Comparison of ENCODE assay signal across 9 cellular contexts in the genomic region with DNA sequence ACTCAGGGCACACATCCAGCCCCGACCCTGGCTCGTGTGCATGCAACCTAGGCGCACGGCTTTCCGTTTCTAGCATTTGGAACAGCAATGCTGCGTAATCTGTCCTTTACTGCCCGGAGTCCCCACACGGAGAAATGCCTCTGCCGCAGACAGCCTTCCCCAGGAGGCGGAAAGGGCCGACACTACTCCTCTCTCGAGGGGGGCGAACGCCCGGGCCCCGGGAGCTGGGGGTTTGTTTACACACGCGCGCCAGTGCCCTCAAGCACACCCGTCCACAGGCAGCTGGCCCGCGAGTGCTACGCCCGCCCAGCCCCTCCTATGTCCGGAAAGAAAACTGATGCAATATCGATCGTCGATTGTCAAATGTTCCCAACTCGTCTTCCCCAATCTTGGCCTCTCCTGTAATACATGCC. TPM values are rescaled to one million over a fixed set of nuclear protein-coding genes. Genes with fewer than 3 reads are reported as not detected.
DNase-seq lines count a peak whose midpoint lies in the region; ATAC-seq, FAIRE-seq and TF ChIP-seq lines count a peak whose summit lies in the region.
"Had no signal": no experiment of that assay in that cellular context is flagged by ENCODE, and none has a peak within 500 bp of the region (broad histone marks: within the 10 kb centered on the region; RNA-seq: fewer than 3 reads in every experiment).

No MANE protein-coding gene starts in this region.

- peaks cover 38% of the 10 kb centered on the region for H4K20me1 ChIP-seq in K562 (replicated peaks; ENCODE audit: control insufficient read depth, insufficient read depth, low read length)

- H3K79me2 ChIP-seq in K562 (ENCODE audit: control insufficient read depth, insufficient read depth, low read length) = peaks cover 63% of the 10 kb centered on the region

- POLR2A ChIA-PET in K562 (lab: Yijun Ruan, JAX) = interaction anchor here (0.5 to 7.9 kb wide), 12 partner anchors 8 to 287 kb away, joined by 3 to 90 read pairs (median 5); a partner anchor contains a TSS

- peak overlapping the region; percentile 98 for H3K4me2 ChIP-seq in K562 (ENCODE audit: insufficient read depth, low read length)

- WGBS in K562 (ENCODE audit: insufficient coverage, low coverage, missing lambda C conversion rate) = under 1% methylated on average over 29 of the region's 29 CpGs
- 0 to 1% (median 0%) methylated on average over 23 to 29 of the region's 29 CpGs for WGBS in small intestine, 3 donors

- peaks cover 16 to 47% of the 10 kb centered on the region in 2 experiments for H3K4me1 ChIP-seq in K562 (replicated peaks in 1 of 2; ENCODE audit: control insufficient read depth in 2 of 2, insufficient read depth in 2 of 2, low read length in 2 of 2)
- H3K4me1 ChIP-seq in iPS-20b (ENCODE audit: insufficient read depth, low read length) = peaks cover 21% of the 10 kb centered on the region; the same call in 1 of the 2 replicates
- peaks cover 10 to 11% of the 10 kb centered on the region in 2 donors for H3K4me1 ChIP-seq in small intestine (ENCODE audit: control insufficient read depth in 2 of 2, insufficient read depth in 1 of 2, low read depth in 1 of 2, low read length in 1 of 2)

- DNase-seq in DMS153 treated with DMSO at 0.1 percent for 48 hours (lab: John Stamatoyannopoulos, UW; ENCODE audit: unreplicated experiment) (peak; percentile 52), HuH-7 (ENCODE audit: low spot score) (peak; percentile 65), SK-N-MC (ENCODE audit: low read depth, low spot score) (no peak), K562 (ENCODE audit: extremely low read depth in 1 of 4, low spot score in 3 of 4) (peak; percentile 59 to 69 (median 60)), small intestine (peak; percentile 61), NCI-H1048 (lab: John Stamatoyannopoulos, UW) (no peak)

- peaks cover 13% of the 10 kb centered on the region for H3K9me1 ChIP-seq in K562 (ENCODE audit: control insufficient read depth, insufficient read depth, low read length)

- CTCF ChIA-PET in K562 (lab: Yijun Ruan, JAX; ENCODE audit: low intra/inter-chr PET ratio) = no interaction called here

- ATAC-seq in GM21423 (IDR thresholded peaks at IDR 0.05; ENCODE audit: unreplicated experiment) (peak; percentile 11), K562 (peak; percentile 53)

- H3K9me3 ChIP-seq in SK-N-MC (ENCODE audit: low read depth, low read length) (no peaks in the 10 kb centered on the region), K562 (replicated peaks; ENCODE audit: control insufficient read depth, insufficient read depth, low read depth, low read length) (no peaks in the 10 kb centered on the region), iPS-20b (ENCODE audit: insufficient read depth, low read depth, low read length) (no peaks in the 10 kb centered on the region), small intestine (ENCODE audit: control insufficient read depth, low read depth) (no peaks in the 10 kb centered on the region)

- FAIRE-seq in K562 (lab: Jason Lieb, UNC) (no peak), small intestine (lab: Jason Lieb, UNC) (no peak)
- FAIRE-seq: colon had no signal

- TF ChIP-seq POLR2A in K562 (conservative IDR thresholded peaks at IDR 0.05) = no peak

- H3K36me3 ChIP-seq in SK-N-MC (ENCODE audit: insufficient read depth, low read length) (peaks cover 47% of the 10 kb centered on the region), K562 (ENCODE audit: control insufficient read depth, insufficient read depth, low read length) (peaks cover 45% of the 10 kb centered on the region), iPS-20b (ENCODE audit: insufficient read depth, low read depth, low read length) (peaks cover 50% of the 10 kb centered on the region), small intestine (ENCODE audit: control insufficient read depth in 2 of 2, insufficient read depth in 2 of 2, low read length in 2 of 2) (peaks cover 17 to 23% of the 10 kb centered on the region in 2 donors)

- TSS peak; percentile 86 for BruUV-seq in K562 (replicated peaks; lab: Mats Ljungman, UMichigan)

- peak overlapping the region; percentile 100 for H3K9ac ChIP-seq in SK-N-MC (ENCODE audit: insufficient read length)
- peak overlapping the region; percentile 86 to 98 for H3K9ac ChIP-seq in K562 (ENCODE audit: insufficient read depth in 1 of 2, low read depth in 2 of 2, low read length in 2 of 2)
- peak overlapping the region; percentile 98 for H3K9ac ChIP-seq in iPS-20b (ENCODE audit: low read depth, low read length)

- no peak for TF ChIP-seq RAD21 in K562 (CRISPR knock-in tag; conservative IDR thresholded peaks at IDR 0.05 in 1 of 2, IDR thresholded peaks at IDR 0.05 in 1 of 2)

- H3K4me3 ChIP-seq in SK-N-MC (peak overlapping the region; percentile 97), K562 (peak overlapping the region; percentile 74), iPS-20b (ENCODE audit: low read length) (peak overlapping the region; percentile 84), small intestine (ENCODE audit: low read depth in 1 of 2, low read length in 2 of 2) (peak overlapping the region; percentile 76 to 95)

- intact Hi-C loops in K562 (cut with micrococcal nuclease) = loop anchor here (1.0 to 5.0 kb wide), 5 partner anchors 12 to 379 kb away; a partner anchor contains a TSS

- TF ChIP-seq CTCF in K562 (IDR thresholded peaks at IDR 0.05 in 2 of 3, conservative IDR thresholded peaks at IDR 0.05 in 1 of 3; ENCODE audit: insufficient read depth in 2 of 3, low read depth in 1 of 3, low read length in 3 of 3) = no peak

- in situ Hi-C loops in K562 (cut with MboI) = no loop called here

- no peak for TF ChIP-seq EP300 in K562 (IDR thresholded peaks at IDR 0.05; ENCODE audit: low read length)

- H3K27ac ChIP-seq in SK-N-MC (peak overlapping the region; percentile 96), K562 (ENCODE audit: extremely low read depth, low read depth, low read length) (peak overlapping the region; percentile 88), iPS-20b (ENCODE audit: low read length) (peak overlapping the region; percentile 84), small intestine (ENCODE audit: low read depth in 1 of 2, low read length in 1 of 2) (peak overlapping the region; percentile 80 to 100)

- H3K27me3 ChIP-seq in K562 (ENCODE audit: control insufficient read depth in 2 of 2, insufficient read depth in 2 of 2, low read length in 2 of 2) = no peaks in the 10 kb centered on the region
- H3K27me3 ChIP-seq in iPS-20b (ENCODE audit: insufficient read depth, low read length) = peaks cover 13% of the 10 kb centered on the region
- H3K27me3 ChIP-seq in small intestine (ENCODE audit: control insufficient read depth in 2 of 2, insufficient read depth in 2 of 2, low read length in 2 of 2) = no peaks in the 10 kb centered on the region

- no peak overlapping the region; the same call in 1 of the 2 replicates for H2AFZ ChIP-seq in K562 (ENCODE audit: low read depth, low read length)

TF ChIP-seq in K562, 482 proteins besides CTCF, POLR2A, EP300 and RAD21 (continues in another document):
- peak; percentile 65; the same call in 1 of the 2 replicates for TF ChIP-seq ETV1 (tag; conservative IDR thresholded peaks at IDR 0.05; ENCODE audit: low read depth)
- TF ChIP-seq FOXM1 (IDR thresholded peaks at IDR 0.05; ENCODE audit: low read depth) = no peak
- TF ChIP-seq FOXM1 (CRISPR knock-in tag; IDR thresholded peaks at IDR 0.05; ENCODE audit: low read depth) = 0 out of 2 replicates have a peak, but pooled peaks have one; percentile 13
- TF ChIP-seq FOXA3 (CRISPR knock-in tag; conservative IDR thresholded peaks at IDR 0.05 in 1 of 2, IDR thresholded peaks at IDR 0.05 in 1 of 2) = peak in 1 of 2 experiments; percentile 15; a peak in 1 of 4 replicates
- no peak for TF ChIP-seq BRD4 (IDR thresholded peaks at IDR 0.05)
- no peak for TF ChIP-seq HNRNPH1 (optimal IDR thresholded peaks at IDR 0.05; ENCODE audit: low read depth, low read length)
- TF ChIP-seq, protein P1, sequence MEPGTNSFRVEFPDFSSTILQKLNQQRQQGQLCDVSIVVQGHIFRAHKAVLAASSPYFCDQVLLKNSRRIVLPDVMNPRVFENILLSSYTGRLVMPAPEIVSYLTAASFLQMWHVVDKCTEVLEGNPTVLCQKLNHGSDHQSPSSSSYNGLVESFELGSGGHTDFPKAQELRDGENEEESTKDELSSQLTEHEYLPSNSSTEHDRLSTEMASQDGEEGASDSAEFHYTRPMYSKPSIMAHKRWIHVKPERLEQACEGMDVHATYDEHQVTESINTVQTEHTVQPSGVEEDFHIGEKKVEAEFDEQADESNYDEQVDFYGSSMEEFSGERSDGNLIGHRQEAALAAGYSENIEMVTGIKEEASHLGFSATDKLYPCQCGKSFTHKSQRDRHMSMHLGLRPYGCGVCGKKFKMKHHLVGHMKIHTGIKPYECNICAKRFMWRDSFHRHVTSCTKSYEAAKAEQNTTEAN (CRISPR knock-in tag; IDR thresholded peaks at IDR 0.05) = 0 out of 2 replicates have a peak, but pooled peaks have one; percentile 44
- TF ChIP-seq ZSCAN32 (CRISPR knock-in tag; IDR thresholded peaks at IDR 0.05) = peak; percentile 73

RNA-seq across cellular contexts. Expression of a gene that starts 0.8 kb away (rescaled TPM):
- total RNA-seq in K562 (2011; cell fraction: chromatin; rRNA removed; ENCODE audit: low replicate concordance) = 290 and 561 TPM in 2 replicates
- 141 TPM in 2 replicates for total RNA-seq in K562 (2011; cell fraction: nucleolus; rRNA removed)
- 257 and 355 TPM in 2 replicates for total RNA-seq in K562 (2011; cell fraction: nucleoplasm; rRNA removed)
- total RNA-seq in K562 (2014; rRNA removed) = 176 and 194 TPM in 2 replicates
- total RNA-seq in K562 (2014; rRNA removed; fragmentation: Illumina TruSeq; extraction: Trizol) = 227 and 308 TPM in 2 replicates
- 106 and 114 TPM in 2 replicates for total RNA-seq in K562 (2015; rRNA removed; fragmentation: Illumina TruSeq; extraction: Trizol)
- 249 and 292 TPM in 2 replicates for total RNA-seq in K562 (2021)
- 122 and 143 TPM in 2 replicates for polyA plus RNA-seq in K562 (2011; rRNA removed)
- 83.9 and 91.7 TPM in 2 replicates for polyA plus RNA-seq in K562 (2011; cell fraction: cytosol; rRNA removed)
- 241 and 296 TPM in 2 replicates for polyA plus RNA-seq in K562 (2011; cell fraction: nucleus; rRNA removed)
- polyA plus RNA-seq in K562 (2012) = 79.7 and 147 TPM in 2 replicates
- 180 and 209 TPM in 2 replicates for polyA plus RNA-seq in K562 (2014; fragmentation: Illumina TruSeq; extraction: Trizol)
- 100 to 1,000 TPM in 1 of 2 experiments, 10 to 100 TPM in 1; 98.7 to 132 TPM for polyA plus RNA-seq in K562 (2014; fragmentation: Nextera tagmentation; extraction: Ambion mirVana)
- 117 and 130 TPM in 2 replicates for polyA plus RNA-seq in K562 (2014; rRNA removed)
- polyA minus RNA-seq in K562 (2011; rRNA and poly(A)+ RNA removed) = 176 and 180 TPM in 2 replicates
- 73.8 and 122 TPM in 2 replicates for polyA minus RNA-seq in K562 (2011; cell fraction: cytosol; rRNA and poly(A)+ RNA removed)
- 275 and 440 TPM in 2 replicates for polyA minus RNA-seq in K562 (2011; cell fraction: nucleus; rRNA and poly(A)+ RNA removed)
- polyA plus RNA-seq in small intestine = 10 to 100 TPM; 27.8 to 69.4 (median 32.9) TPM

Comparison
In these comparisons a context has a peak if more than half of its experiments do, and no peak if none do; other contexts are left out.
1. DNase-seq: peak in DMS153 treated with DMSO at 0.1 percent for 48 hours (single experiment), HuH-7 (single experiment), K562 (4 of 4) and small intestine (single experiment); none in SK-N-MC (single experiment) and NCI-H1048 (single experiment).
2. Peak in every context shown above with its lines, with median percentiles within 50 percentile points of each other: H3K27ac ChIP-seq, H3K4me3 ChIP-seq and H3K9ac ChIP-seq.